In genomic region chr1:149926296-149926695, GRCh38 we compare ENCODE assay signal across 9 cellular contexts. TPM values are rescaled to one million over a fixed set of nuclear protein-coding genes. Genes with fewer than 3 reads are reported as not detected.
A peak's percentile ranks its signal among the peaks of the same experiment; 100 is the strongest.
DNase-seq lines count a peak whose midpoint lies in the region; ATAC-seq, FAIRE-seq and TF ChIP-seq lines count a peak whose summit lies in the region.
"Had no signal": no experiment of that assay in that cellular context is flagged by ENCODE, and none has a peak within 500 bp of the region (broad histone marks: within the 10 kb centered on the region; RNA-seq: fewer than 3 reads in every experiment).

No MANE protein-coding gene starts in this region.

- DNase-seq in AG04449 (ENCODE audit: low read depth, low spot score) (no peak), HCT116 (ENCODE audit: low read depth, low spot score) (no peak), astrocyte (ENCODE audit: low read depth) (no peak), HUDEP-2 (lab: John Stamatoyannopoulos, UW; ENCODE audit: unreplicated experiment in 76 of 76) (no peak), NCI-H1436 (lab: John Stamatoyannopoulos, UW) (no peak), H7 (no peak)

- no peak overlapping the region for H2AFZ ChIP-seq in HCT116 (ENCODE audit: low read depth, low read length, poor library complexity, severe bottlenecking)
- H2AFZ ChIP-seq in astrocyte (ENCODE audit: low read depth, low read length): no peak overlapping the region

- H3K9ac ChIP-seq in HCT116 (ENCODE audit: low read length): peak overlapping the region; percentile 88
- H3K9ac ChIP-seq in astrocyte (ENCODE audit: low read length): peak overlapping the region; percentile 93
- no peak overlapping the region for H3K9ac ChIP-seq in mucosa of stomach (ENCODE audit: low read length)

- H4K20me1 ChIP-seq in HCT116 (ENCODE audit: insufficient read depth) (peaks cover 5% of the 10 kb centered on the region; the same call in 1 of the 2 replicates), astrocyte (ENCODE audit: insufficient read depth, low read length) (peaks cover 37% of the 10 kb centered on the region)

- no peaks in the 10 kb centered on the region for H3K27me3 ChIP-seq in HCT116 (ENCODE audit: insufficient read depth, low read length)
- H3K27me3 ChIP-seq in astrocyte (ENCODE audit: insufficient read depth, low read length): no peaks in the 10 kb centered on the region
- no peaks in the 10 kb centered on the region for H3K27me3 ChIP-seq in mucosa of stomach (ENCODE audit: control insufficient read depth, insufficient read depth, low read length)
- H3K27me3 ChIP-seq in H7 (ENCODE audit: control insufficient read depth, insufficient read depth, low read length): no peaks in the 10 kb centered on the region

- H3K79me2 ChIP-seq in HCT116 (ENCODE audit: insufficient read depth, low read length) (peaks cover 44% of the 10 kb centered on the region), astrocyte (ENCODE audit: insufficient read depth, low read length) (peaks cover 34% of the 10 kb centered on the region)

- H3K36me3 ChIP-seq in HCT116 (ENCODE audit: control insufficient read depth in 1 of 2, insufficient read depth in 2 of 2, low read length in 2 of 2) (peaks cover 36 to 45% of the 10 kb centered on the region in 2 experiments; a peak in 3 of 4 replicates), astrocyte (ENCODE audit: insufficient read depth, low read length) (peaks cover 44% of the 10 kb centered on the region), mucosa of stomach (ENCODE audit: control insufficient read depth, insufficient read depth, low read length) (peaks cover 6% of the 10 kb centered on the region), H7 (replicated peaks; ENCODE audit: control insufficient read depth, insufficient read depth, low read length) (peaks cover 27% of the 10 kb centered on the region)

- no peaks in the 10 kb centered on the region for H3K27me3 Mint-ChIP-seq in astrocyte (ENCODE audit: low read depth, unreplicated experiment)

- peaks cover 9 to 22% of the 10 kb centered on the region in 2 experiments; a peak in 3 of 4 replicates for H3K4me1 ChIP-seq in HCT116 (ENCODE audit: control insufficient read depth in 1 of 2, insufficient read depth in 2 of 2, low read length in 2 of 2)
- H3K4me1 ChIP-seq in astrocyte (ENCODE audit: insufficient read depth, low read length): peaks cover 24% of the 10 kb centered on the region
- H3K4me1 ChIP-seq in mucosa of stomach (ENCODE audit: control insufficient read depth, insufficient read depth, low read length): peaks cover 22% of the 10 kb centered on the region

- CTCF ChIA-PET in AG04449 (lab: Yijun Ruan, JAX): no interaction called here
- CTCF ChIA-PET in HCT116 (lab: Charles Lee): no interaction called here

- no peak for TF ChIP-seq CTCF in AG04449 (IDR thresholded peaks at IDR 0.05; ENCODE audit: insufficient read depth, low read length, missing control alignments)
- no peak for TF ChIP-seq CTCF in HCT116 (IDR thresholded peaks at IDR 0.05 in 2 of 3, conservative IDR thresholded peaks at IDR 0.05 in 1 of 3; ENCODE audit: borderline replicate concordance in 1 of 3, insufficient read depth in 1 of 3, low read depth in 2 of 3, low read length in 2 of 3)
- TF ChIP-seq CTCF in astrocyte (IDR thresholded peaks at IDR 0.05; ENCODE audit: insufficient read depth, low read depth, low read length): no peak

- no peak for TF ChIP-seq POLR2A in HCT116 (IDR thresholded peaks at IDR 0.05; ENCODE audit: borderline replicate concordance, extremely low read depth, insufficient read depth, insufficient read length)

- POLR2A ChIA-PET in AG04449 (lab: Yijun Ruan, JAX) (no interaction called here), HCT116 (lab: Charles Lee) (no interaction called here)

- H3K4me3 Mint-ChIP-seq in astrocyte (ENCODE audit: unreplicated experiment): peak overlapping the region; percentile 100

- H3K9me2 ChIP-seq in HCT116 (ENCODE audit: insufficient read depth): no peaks in the 10 kb centered on the region

- H3K9me3 ChIP-seq in HCT116 (ENCODE audit: control insufficient read depth in 1 of 2, insufficient read depth in 1 of 2, low read depth in 1 of 2, low read length in 2 of 2) (no peaks in the 10 kb centered on the region), astrocyte (ENCODE audit: insufficient read depth, low read depth, low read length) (no peaks in the 10 kb centered on the region), mucosa of stomach (ENCODE audit: control insufficient read depth, low read length) (no peaks in the 10 kb centered on the region)

- peaks cover 36% of the 10 kb centered on the region for H3K36me3 Mint-ChIP-seq in astrocyte (ENCODE audit: low read depth, unreplicated experiment)

- peak overlapping the region; percentile 63 for H3K27ac Mint-ChIP-seq in astrocyte (ENCODE audit: unreplicated experiment)

- TF ChIP-seq RAD21 in HCT116 (IDR thresholded peaks at IDR 0.05; ENCODE audit: low read depth): no peak

- peaks cover 30% of the 10 kb centered on the region for H3K4me1 Mint-ChIP-seq in astrocyte (ENCODE audit: low read depth, unreplicated experiment)

- FAIRE-seq in astrocyte (lab: Jason Lieb, UNC): no peak

- BruUV-seq in HCT116 (replicated peaks; lab: Mats Ljungman, UMichigan): TSS peak; percentile 61

- H3K9me3 Mint-ChIP-seq in astrocyte (ENCODE audit: unreplicated experiment): peaks cover 2% of the 10 kb centered on the region

- RAD21 ChIA-PET in HCT116 (lab: Charles Lee; ENCODE audit: low non-redundant PET in 1 of 2, low total read pairs in 2 of 2, uncharacterized antibody in 2 of 2, unreplicated experiment in 2 of 2): no interaction called here

- ATAC-seq in HCT116 (no peak), HG02973 (IDR thresholded peaks at IDR 0.05; ENCODE audit: unreplicated experiment) (no peak)

- H3K4me2 ChIP-seq in HCT116 (ENCODE audit: low read length) (peak overlapping the region; percentile 92), astrocyte (ENCODE audit: low read length) (peak overlapping the region; percentile 92)

- peak overlapping the region; percentile 99 for H3K4me3 ChIP-seq in AG04449 (ENCODE audit: low read depth, low read length)
- H3K4me3 ChIP-seq in HCT116 (replicated peaks in 1 of 2; ENCODE audit: low read depth in 1 of 2, low read length in 2 of 2): peak overlapping the region; percentile 89 to 99
- H3K4me3 ChIP-seq in astrocyte (ENCODE audit: insufficient read depth, low read depth, low read length): peak overlapping the region; percentile 84
- H3K4me3 ChIP-seq in mucosa of stomach (ENCODE audit: low read length): peak overlapping the region; percentile 76
- H3K4me3 ChIP-seq in H7 (ENCODE audit: insufficient read depth, low read depth, low read length): no peak overlapping the region

- no peak overlapping the region for H3K27ac ChIP-seq in HCT116 (ENCODE audit: low read depth, low read length)
- H3K27ac ChIP-seq in astrocyte (ENCODE audit: low read depth, low read length): no peak overlapping the region

- intact Hi-C loops in HCT116 (cut with micrococcal nuclease): no loop called here

TF ChIP-seq in HCT116, 20 proteins besides CTCF, POLR2A, EP300 and RAD21 (continues in another document):
- TF ChIP-seq EZH2phosphoT487 (IDR thresholded peaks at IDR 0.05; ENCODE audit: borderline replicate concordance) (no peak), SRF (IDR thresholded peaks at IDR 0.05; ENCODE audit: low read depth) (no peak), POLR2AphosphoS5 (IDR thresholded peaks at IDR 0.05; ENCODE audit: low read depth, low read length) (no peak), ATF3 (IDR thresholded peaks at IDR 0.05) (no peak), ZBTB33 (IDR thresholded peaks at IDR 0.05; ENCODE audit: extremely low read depth, insufficient replicate concordance, low read length) (no peak), SIN3A (IDR thresholded peaks at IDR 0.05; ENCODE audit: low read depth) (no peak), FOSL1 (IDR thresholded peaks at IDR 0.05; ENCODE audit: low read depth) (no peak), TCF7L2 (IDR thresholded peaks at IDR 0.05; ENCODE audit: borderline replicate concordance, extremely low read depth, insufficient read depth, insufficient read length) (no peak), CEBPB (IDR thresholded peaks at IDR 0.05; ENCODE audit: low read depth) (no peak), ELF1 (IDR thresholded peaks at IDR 0.05; ENCODE audit: borderline replicate concordance, low read depth) (no peak), YY1 (IDR thresholded peaks at IDR 0.05; ENCODE audit: extremely low read depth, insufficient replicate concordance, low read depth, low read length) (no peak), MAX (IDR thresholded peaks at IDR 0.05) (no peak), SP1 (IDR thresholded peaks at IDR 0.05; ENCODE audit: low read depth) (no peak), ZFX (IDR thresholded peaks at IDR 0.05) (no peak)

RNA-seq across cellular contexts. Expression of gene SF3B4, which starts 1.3 kb away (rescaled TPM):
- 88.5 TPM for total RNA-seq in HCT116 (2021; ENCODE audit: unreplicated experiment)
- 57.4 and 62.4 TPM in 2 replicates for polyA plus RNA-seq in HCT116 (2012)
- total RNA-seq in astrocyte: 73.2 and 74.0 TPM in 2 replicates
- total RNA-seq in H7 (2014; rRNA removed; shearing (Covaris generic)): 32.8 and 39.7 TPM in 2 replicates

RNA-seq across cellular contexts. Expression of gene SV2A, which starts 8.7 kb away (rescaled TPM):
- 0.15 TPM for total RNA-seq in HCT116 (2021; ENCODE audit: unreplicated experiment)
- polyA plus RNA-seq in HCT116 (2012): 0.05 TPM in 1 of 2 replicates, not detected in the other
- total RNA-seq in astrocyte: 6.4 and 6.8 TPM in 2 replicates
- 40.3 and 42.3 TPM in 2 replicates for total RNA-seq in H7 (2014; rRNA removed; shearing (Covaris generic))
- total RNA-seq: HT-29 had no signal

RNA-seq across cellular contexts. Expression of gene MTMR11, which starts 10.4 kb away (rescaled TPM):
- total RNA-seq in HCT116 (2021; ENCODE audit: unreplicated experiment): 10.5 TPM
- polyA plus RNA-seq in HCT116 (2012): 11.6 and 12.3 TPM in 2 replicates
- 4.0 and 5.0 TPM in 2 replicates for total RNA-seq in astrocyte
- 5.2 and 7.9 TPM in 2 replicates for total RNA-seq in H7 (2014; rRNA removed; shearing (Covaris generic))

RNA-seq across cellular contexts. Expression of gene BOLA1, which starts 26.9 kb away (rescaled TPM):
- 20.4 TPM for total RNA-seq in HCT116 (2021; ENCODE audit: unreplicated experiment)
- polyA plus RNA-seq in HCT116 (2012): 21.2 and 22.9 TPM in 2 replicates
- total RNA-seq in astrocyte: 6.1 and 7.0 TPM in 2 replicates
- total RNA-seq in H7 (2014; rRNA removed; shearing (Covaris generic)): 27.7 and 40.1 TPM in 2 replicates
